Comparison of ENCODE assay signal across 2 cellular contexts in the genomic region with DNA sequence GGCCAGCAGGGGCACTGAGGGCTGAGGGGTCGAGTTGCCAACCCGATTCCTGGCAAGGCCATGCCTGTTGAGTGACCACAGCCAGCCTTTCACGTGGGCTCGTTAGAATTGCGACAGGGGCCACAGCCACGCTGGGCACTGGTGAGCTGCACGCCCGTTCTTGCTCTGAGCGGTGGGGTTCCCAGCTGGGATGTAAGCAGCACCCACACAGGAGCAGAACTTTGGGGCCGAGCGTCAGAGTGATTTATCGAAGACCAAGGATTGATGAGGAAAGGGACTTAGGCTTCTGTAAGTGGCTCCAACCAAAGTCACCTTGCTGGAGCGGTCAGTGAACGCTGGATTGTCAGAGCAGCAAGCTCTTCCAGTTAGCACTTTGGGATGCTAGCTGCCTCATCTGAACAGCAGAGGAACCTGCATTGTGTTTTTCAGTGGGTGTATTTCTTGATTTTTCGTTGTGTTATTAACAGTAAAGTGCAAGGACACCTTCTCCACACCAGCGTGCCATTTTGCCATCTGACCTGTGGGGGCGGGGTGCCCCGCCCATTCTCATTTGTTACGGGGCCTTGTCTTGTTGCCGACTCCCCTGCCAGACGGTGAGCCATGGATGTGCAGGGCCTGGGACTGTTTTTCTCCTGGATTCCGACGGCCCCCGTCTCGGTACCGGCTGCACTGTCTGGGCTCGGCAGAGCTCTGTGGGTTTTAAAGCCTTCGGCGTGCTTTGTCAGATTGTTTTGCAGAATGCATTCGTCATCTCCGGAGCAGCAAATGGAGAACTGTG.
TF ChIP-seq lines count a peak whose summit lies in the region.

No MANE protein-coding gene starts in this region.

TF ChIP-seq in GM23338, 12 proteins besides CTCF, POLR2A, EP300 and RAD21:
- TF ChIP-seq STAT1 (IDR thresholded peaks at IDR 0.05; ENCODE audit: unreplicated experiment): no peak

TF ChIP-seq in H1, 55 proteins besides CTCF, POLR2A, EP300 and RAD21:
- TF ChIP-seq RXRA (IDR thresholded peaks at IDR 0.05; ENCODE audit: insufficient read depth, low read depth, low read length) (no peak), SIRT6 (IDR thresholded peaks at IDR 0.05; ENCODE audit: low read length) (no peak), SUZ12 (IDR thresholded peaks at IDR 0.05; ENCODE audit: low read length) (no peak), EZH2 (IDR thresholded peaks at IDR 0.05; ENCODE audit: low read depth, low read length, severe bottlenecking) (no peak), JUND (IDR thresholded peaks at IDR 0.05; ENCODE audit: low read length) (no peak), POU5F1 (IDR thresholded peaks at IDR 0.05; ENCODE audit: low read depth, low read length) (no peak), CBX8 (IDR thresholded peaks at IDR 0.05; ENCODE audit: borderline replicate concordance, low read depth, low read length) (no peak), TAF1 (IDR thresholded peaks at IDR 0.05; ENCODE audit: low read depth, low read length) (no peak), BCL11A (IDR thresholded peaks at IDR 0.05; ENCODE audit: low read depth in 2 of 2, low read length in 2 of 2) (no peak), TBP (IDR thresholded peaks at IDR 0.05; ENCODE audit: low read depth, low read length) (no peak), MAFK (IDR thresholded peaks at IDR 0.05; ENCODE audit: low read depth, low read length) (no peak), CHD2 (IDR thresholded peaks at IDR 0.05; ENCODE audit: low read length) (no peak), TEAD4 (IDR thresholded peaks at IDR 0.05; ENCODE audit: low read depth, low read length) (no peak), HDAC2 (IDR thresholded peaks at IDR 0.05; ENCODE audit: borderline replicate concordance in 1 of 2, low read depth in 2 of 2, low read length in 2 of 2) (no peak), SIX5 (IDR thresholded peaks at IDR 0.05; ENCODE audit: low read depth, low read length) (no peak)
- TF ChIP-seq, protein P1, sequence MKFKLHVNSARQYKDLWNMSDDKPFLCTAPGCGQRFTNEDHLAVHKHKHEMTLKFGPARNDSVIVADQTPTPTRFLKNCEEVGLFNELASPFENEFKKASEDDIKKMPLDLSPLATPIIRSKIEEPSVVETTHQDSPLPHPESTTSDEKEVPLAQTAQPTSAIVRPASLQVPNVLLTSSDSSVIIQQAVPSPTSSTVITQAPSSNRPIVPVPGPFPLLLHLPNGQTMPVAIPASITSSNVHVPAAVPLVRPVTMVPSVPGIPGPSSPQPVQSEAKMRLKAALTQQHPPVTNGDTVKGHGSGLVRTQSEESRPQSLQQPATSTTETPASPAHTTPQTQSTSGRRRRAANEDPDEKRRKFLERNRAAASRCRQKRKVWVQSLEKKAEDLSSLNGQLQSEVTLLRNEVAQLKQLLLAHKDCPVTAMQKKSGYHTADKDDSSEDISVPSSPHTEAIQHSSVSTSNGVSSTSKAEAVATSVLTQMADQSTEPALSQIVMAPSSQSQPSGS (IDR thresholded peaks at IDR 0.05; ENCODE audit: low read length): no peak
- TF ChIP-seq, protein P2, sequence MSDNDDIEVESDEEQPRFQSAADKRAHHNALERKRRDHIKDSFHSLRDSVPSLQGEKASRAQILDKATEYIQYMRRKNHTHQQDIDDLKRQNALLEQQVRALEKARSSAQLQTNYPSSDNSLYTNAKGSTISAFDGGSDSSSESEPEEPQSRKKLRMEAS (IDR thresholded peaks at IDR 0.05): no peak
